ENCODE assay signal across 8 cellular contexts in the genomic region with DNA sequence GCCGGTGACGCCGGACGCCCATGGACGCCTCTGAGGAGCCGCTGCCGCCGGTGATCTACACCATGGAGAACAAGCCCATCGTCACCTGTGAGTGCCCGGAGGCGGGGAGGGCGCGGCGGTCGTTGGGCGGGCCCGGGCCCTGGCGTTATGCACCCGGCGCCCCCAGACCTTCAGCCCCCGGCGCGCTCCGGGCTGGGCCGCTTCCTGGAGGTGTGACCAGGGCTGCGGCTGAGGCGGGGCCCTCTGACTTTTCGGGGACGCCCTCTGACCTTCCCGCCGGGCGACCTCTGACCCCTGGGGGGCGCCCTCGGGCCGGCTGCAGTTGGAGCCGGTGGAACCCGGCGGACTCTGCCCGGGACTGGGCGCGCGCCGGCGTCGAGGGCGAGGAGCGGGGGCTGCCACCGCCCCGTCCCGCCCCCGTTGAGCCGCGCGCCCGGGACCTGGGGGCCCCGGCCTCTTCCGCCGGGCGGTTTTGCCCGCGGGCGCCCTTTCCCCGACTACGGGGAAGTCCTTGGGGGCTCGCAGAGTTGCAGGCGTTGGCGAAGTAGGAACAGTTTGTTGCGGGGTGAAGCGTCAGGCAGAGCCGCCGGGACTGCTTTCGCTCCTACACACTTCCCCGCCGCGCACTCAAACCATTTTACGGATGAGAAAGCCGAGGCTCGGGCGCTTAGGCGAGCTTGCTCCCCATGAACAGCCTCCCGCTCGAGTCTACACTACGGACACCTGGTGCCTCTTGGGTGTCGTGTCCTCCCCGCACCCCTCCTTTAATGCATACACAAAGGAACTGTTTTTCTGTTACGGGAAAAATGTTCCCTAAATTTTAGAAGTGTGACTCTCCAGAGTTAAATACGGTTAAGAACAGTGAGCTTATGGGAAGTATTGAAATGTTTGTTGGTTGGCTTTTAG. TPM values are rescaled to one million over a fixed set of nuclear protein-coding genes. Genes with fewer than 3 reads are reported as not detected.
DNase-seq lines count a peak whose midpoint lies in the region; ATAC-seq and TF ChIP-seq lines count a peak whose summit lies in the region.

No MANE protein-coding gene starts in this region.

- peak overlapping the region; percentile 99 for H3K4me3 ChIP-seq in psoas muscle
- peak overlapping the region; percentile 58 to 75 for H3K4me3 ChIP-seq in uterus

- peak overlapping the region; percentile 96 for H3K4me3 Mint-ChIP-seq in activated naive CD8-positive, alpha-beta T cell treated with anti-CD3 and anti-CD28 coated beads for 36 hours

- H3K27me3 Mint-ChIP-seq in activated naive CD8-positive, alpha-beta T cell treated with anti-CD3 and anti-CD28 coated beads for 36 hours: no peaks in the 10 kb centered on the region

- no peaks in the 10 kb centered on the region for H3K27me3 ChIP-seq in psoas muscle (ENCODE audit: insufficient read depth in 3 of 3, low read length in 2 of 3)
- H3K27me3 ChIP-seq in uterus: no peaks in the 10 kb centered on the region

- 0 to 1% (median 0%) methylated on average over 48 to 87 of the region's 87 CpGs for WGBS in psoas muscle, 3 donors

- no peak for TF ChIP-seq CTCF in psoas muscle (IDR thresholded peaks at IDR 0.05)
- TF ChIP-seq CTCF in uterus (IDR thresholded peaks at IDR 0.05): no peak

- intact Hi-C loops in left cardiac atrium (cut with DNase I): no loop called here
- intact Hi-C loops in psoas muscle (cut with DNase I): loop anchor here (5.0 kb wide), 1 partner anchor 40 kb away; no protein-coding TSS in a partner anchor
- intact Hi-C loops in uterus (cut with DNase I; ENCODE audit: low total_unique reads): no loop called here

- H3K4me1 Mint-ChIP-seq in activated naive CD8-positive, alpha-beta T cell treated with anti-CD3 and anti-CD28 coated beads for 36 hours: peaks cover 48% of the 10 kb centered on the region

- DNase-seq in CMK (ENCODE audit: low read depth) (peak; percentile 90), HT1080 (ENCODE audit: low read depth) (peak; percentile 37), SKM-1 (lab: John Stamatoyannopoulos, UW; ENCODE audit: unreplicated experiment) (peak; percentile 47), left cardiac atrium (peak; percentile 70), psoas muscle (peak; percentile 72 to 82), uterus (peak; percentile 41 to 59)
- peak; percentile 91 for DNase-seq in activated naive CD8-positive, alpha-beta T cell treated with anti-CD3 and anti-CD28 coated beads for 36 hours

- H3K36me3 Mint-ChIP-seq in activated naive CD8-positive, alpha-beta T cell treated with anti-CD3 and anti-CD28 coated beads for 36 hours: peaks cover 14% of the 10 kb centered on the region

- TF ChIP-seq POLR2A in uterus (IDR thresholded peaks at IDR 0.05): no peak

- H3K9me3 Mint-ChIP-seq in activated naive CD8-positive, alpha-beta T cell treated with anti-CD3 and anti-CD28 coated beads for 36 hours: no peaks in the 10 kb centered on the region

- H3K4me1 ChIP-seq in psoas muscle (peaks cover 42% of the 10 kb centered on the region), uterus (peaks cover 0 to 9% of the 10 kb centered on the region in 2 donors)

- peak overlapping the region; percentile 91 for H3K27ac Mint-ChIP-seq in activated naive CD8-positive, alpha-beta T cell treated with anti-CD3 and anti-CD28 coated beads for 36 hours

- ATAC-seq in GM19467 (IDR thresholded peaks at IDR 0.05; ENCODE audit: unreplicated experiment) (peak; percentile 73), left cardiac atrium (peak; percentile 45 to 67), psoas muscle (peak; percentile 38 to 51 (median 44))

- no peaks in the 10 kb centered on the region for H3K36me3 ChIP-seq in psoas muscle (ENCODE audit: insufficient read depth in 1 of 2, low read depth in 1 of 2)
- no peaks in the 10 kb centered on the region for H3K36me3 ChIP-seq in uterus

- H3K9me3 ChIP-seq in psoas muscle (no peaks in the 10 kb centered on the region), uterus (no peaks in the 10 kb centered on the region)

- H3K27ac ChIP-seq in psoas muscle (peak overlapping the region; percentile 98), uterus (peak overlapping the region; percentile 81 to 95)

RNA-seq across cellular contexts. Expression of a gene that starts 0.6 kb away (rescaled TPM):
- total RNA-seq in HT1080 (2014; rRNA removed; shearing (Covaris generic)): 37.6 and 40.9 TPM in 2 replicates
- 20.6 and 24.4 TPM in 2 replicates for polyA plus RNA-seq in HT1080 (2015; cell fraction: cytosol; rRNA removed)
- 37.4 and 44.9 TPM in 2 replicates for polyA plus RNA-seq in HT1080 (2015; cell fraction: nucleus; rRNA removed)
- total RNA-seq in activated naive CD8-positive, alpha-beta T cell treated with anti-CD3 and anti-CD28 coated beads for 36 hours: 10 to 100 TPM; 42.4 to 44.4 TPM
- 10 to 100 TPM; 17.0 to 24.9 TPM for total RNA-seq in left cardiac atrium
- total RNA-seq in psoas muscle: 10 to 100 TPM; 13.3 to 22.2 (median 20.4) TPM
- polyA plus RNA-seq in psoas muscle: 10 to 100 TPM in 1 of 3 donors, 1 to 10 TPM in 2; 6.4 to 21.4 (median 8.5) TPM
- total RNA-seq in uterus: 10 to 100 TPM in 3 of 4 donors, 1 to 10 TPM in 1; 3.8 to 45.2 (median 22.9) TPM

Comparison
In these comparisons a context has a peak if more than half of its experiments do, and no peak if none do; other contexts are left out.
1. Peak in every context shown above with its lines: DNase-seq, ATAC-seq, H3K4me3 ChIP-seq and H3K27ac ChIP-seq.
2. DNase-seq: peak in every context shown above with its lines; median percentile 91 in activated naive CD8-positive, alpha-beta T cell treated with anti-CD3 and anti-CD28 coated beads for 36 hours; 90 in CMK; 77 in psoas muscle; 70 in left cardiac atrium; 50 in uterus; 47 in SKM-1; 37 in HT1080.
3. intact Hi-C loops: an anchor here in psoas muscle (5.0 kb wide); none called in left cardiac atrium and uterus.